Comparison of ENCODE assay signal across 13 cellular contexts in genomic region chr6:156934054-156934424, GRCh38.
DNase-seq lines count a peak whose midpoint lies in the region; ATAC-seq and TF ChIP-seq lines count a peak whose summit lies in the region.
"Had no signal": no experiment of that assay in that cellular context is flagged by ENCODE, and none has a peak within 500 bp of the region (broad histone marks: within the 10 kb centered on the region; RNA-seq: fewer than 3 reads in every experiment).

No MANE protein-coding gene starts in this region.

- ATAC-seq in body of pancreas (peak; percentile 47), HG03097 (IDR thresholded peaks at IDR 0.05; ENCODE audit: low FRiP score, unreplicated experiment) (no peak), GM21528 (IDR thresholded peaks at IDR 0.05; ENCODE audit: low FRiP score, unreplicated experiment) (no peak)
- ATAC-seq: activated CD4-positive, CD25-positive, alpha-beta regulatory T cell treated with anti-CD3 and anti-CD28 coated beads, Interleukin-2, amount 50 U/mL, for 24 hours had no signal

- H3K4me3 ChIP-seq in body of pancreas: no peak overlapping the region
- H3K4me3 ChIP-seq in neural cell (ENCODE audit: low read length): peak overlapping the region; percentile 42

- peaks cover 53% of the 10 kb centered on the region for H3K4me1 ChIP-seq in body of pancreas

- H3K9me3 ChIP-seq in body of pancreas (no peaks in the 10 kb centered on the region), neural cell (ENCODE audit: low read length) (no peaks in the 10 kb centered on the region)

- H4K20me1 ChIP-seq in neural cell (ENCODE audit: insufficient read depth): peaks cover 3% of the 10 kb centered on the region

- H3K27ac ChIP-seq in body of pancreas: peak overlapping the region; percentile 41 to 85 (median 74)
- peak overlapping the region; percentile 66 for H3K27ac ChIP-seq in neural cell (ENCODE audit: low read length)

- intact Hi-C loops in body of pancreas (cut with DNase I): no loop called here

- no peak overlapping the region for H3K9ac ChIP-seq in neural cell (ENCODE audit: low read length)

- H2AFZ ChIP-seq in neural cell (ENCODE audit: low read depth, low read length): no peak overlapping the region

- peaks cover 3% of the 10 kb centered on the region for H3F3A ChIP-seq in neural cell (ENCODE audit: insufficient read depth, low read length, poor library complexity, severe bottlenecking)

- H3K79me2 ChIP-seq in neural cell (replicated peaks; ENCODE audit: insufficient read depth, low read length): peaks cover 20% of the 10 kb centered on the region

- H3K4me2 ChIP-seq in neural cell (ENCODE audit: low read length): peak overlapping the region; percentile 6

- TF ChIP-seq CTCF in body of pancreas (IDR thresholded peaks at IDR 0.05) (no peak), neural cell (IDR thresholded peaks at IDR 0.05; ENCODE audit: poor library complexity, severe bottlenecking) (no peak), GM10266 (IDR thresholded peaks at IDR 0.05; ENCODE audit: control insufficient read depth, insufficient read depth, low read depth, missing control alignments) (no peak)

- H3K9me2 ChIP-seq in neural cell (ENCODE audit: insufficient read depth, low read length): no peaks in the 10 kb centered on the region

- 14 to 15% methylated on average over 1 of the region's 1 CpG for WGBS in body of pancreas, 2 donors

- DNase-seq in COR-L47 (lab: John Stamatoyannopoulos, UW) (peak; percentile 60), NCI-H1105 treated with DMSO at 0.1 percent for 48 hours (lab: John Stamatoyannopoulos, UW) (peak; percentile 93), body of pancreas (no peak), GM10266 (ENCODE audit: extremely low spot score) (no peak), middle frontal gyrus (ENCODE audit: extremely low spot score, low spot score) (no peak)
- DNase-seq: activated T-cell treated with anti-CD3 and anti-CD28 coated beads for 4 hours; anterior cingulate cortex; effector memory CD4-positive, alpha-beta T cell; GF-D8 had no signal

- no peaks in the 10 kb centered on the region for H3K36me3 ChIP-seq in body of pancreas (replicated peaks in 1 of 2; ENCODE audit: insufficient read depth in 1 of 2, low read depth in 2 of 2)
- H3K36me3 ChIP-seq in neural cell (ENCODE audit: insufficient read depth, low read length): no peaks in the 10 kb centered on the region

- H3K27me3 ChIP-seq in body of pancreas (no peaks in the 10 kb centered on the region), neural cell (ENCODE audit: insufficient read depth, low read depth, low read length) (peaks cover 7% of the 10 kb centered on the region)

- TF ChIP-seq EP300 in neural cell (conservative IDR thresholded peaks at IDR 0.05; ENCODE audit: poor library complexity, severe bottlenecking): no peak

- TF ChIP-seq RAD21 in neural cell (conservative IDR thresholded peaks at IDR 0.05): no peak

- TF ChIP-seq POLR2A in body of pancreas (IDR thresholded peaks at IDR 0.05): no peak

TF ChIP-seq in neural cell, 6 proteins besides CTCF, POLR2A, EP300 and RAD21:
- TF ChIP-seq EZH2 (IDR thresholded peaks at IDR 0.05; ENCODE audit: borderline replicate concordance, insufficient read depth, low read length, poor library complexity, severe bottlenecking): no peak
- TF ChIP-seq REST (IDR thresholded peaks at IDR 0.05; ENCODE audit: borderline replicate concordance): no peak
- TF ChIP-seq SMC3 (conservative IDR thresholded peaks at IDR 0.05; ENCODE audit: poor library complexity): no peak
- TF ChIP-seq POLR2AphosphoS5 (IDR thresholded peaks at IDR 0.05): no peak
- no peak for TF ChIP-seq MXI1 (conservative IDR thresholded peaks at IDR 0.05; ENCODE audit: poor library complexity, severe bottlenecking)
- TF ChIP-seq TAF1 (IDR thresholded peaks at IDR 0.05; ENCODE audit: low read depth): no peak

Comparison
In these comparisons a context has a peak if more than half of its experiments do, and no peak if none do; other contexts are left out.
1. DNase-seq: peak in COR-L47 (single experiment) and NCI-H1105 treated with DMSO at 0.1 percent for 48 hours (single experiment); none in body of pancreas (0 of 4), GM10266 (single experiment) and middle frontal gyrus (single experiment).